ENCODE assay signal across 2 cellular contexts in the genomic region with DNA sequence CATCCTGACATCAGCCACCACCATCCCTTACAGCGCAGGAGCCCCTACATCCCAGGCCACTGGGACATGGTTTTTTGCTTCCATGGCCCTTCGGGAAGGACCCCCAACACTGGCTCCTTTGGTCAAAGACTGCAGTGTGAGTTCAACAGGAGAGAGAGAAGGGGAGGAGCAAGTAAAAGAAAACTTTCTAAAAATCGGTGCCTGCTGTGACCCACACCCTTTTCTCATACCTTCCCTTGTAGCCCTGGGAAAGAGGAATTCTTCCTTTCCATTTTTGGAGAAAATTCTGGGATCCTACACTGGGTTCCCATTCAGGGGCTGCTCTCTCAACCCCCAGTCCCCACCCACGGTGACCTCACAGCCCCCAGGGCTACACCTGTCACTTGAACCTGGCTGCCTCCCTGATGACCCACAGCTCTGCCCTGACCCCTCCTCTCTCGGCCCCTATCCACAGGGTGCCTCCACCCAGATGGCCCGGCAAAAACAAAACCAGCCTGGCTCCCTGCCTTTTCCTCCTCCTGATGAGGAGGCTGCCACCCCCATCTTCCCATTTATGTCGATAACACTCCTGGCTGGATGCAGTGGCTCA.
TF ChIP-seq lines count a peak whose summit lies in the region.

No MANE protein-coding gene starts in this region.

TF ChIP-seq in GM23338, 12 proteins besides CTCF, POLR2A, EP300 and RAD21:
- TF ChIP-seq, protein P1, sequence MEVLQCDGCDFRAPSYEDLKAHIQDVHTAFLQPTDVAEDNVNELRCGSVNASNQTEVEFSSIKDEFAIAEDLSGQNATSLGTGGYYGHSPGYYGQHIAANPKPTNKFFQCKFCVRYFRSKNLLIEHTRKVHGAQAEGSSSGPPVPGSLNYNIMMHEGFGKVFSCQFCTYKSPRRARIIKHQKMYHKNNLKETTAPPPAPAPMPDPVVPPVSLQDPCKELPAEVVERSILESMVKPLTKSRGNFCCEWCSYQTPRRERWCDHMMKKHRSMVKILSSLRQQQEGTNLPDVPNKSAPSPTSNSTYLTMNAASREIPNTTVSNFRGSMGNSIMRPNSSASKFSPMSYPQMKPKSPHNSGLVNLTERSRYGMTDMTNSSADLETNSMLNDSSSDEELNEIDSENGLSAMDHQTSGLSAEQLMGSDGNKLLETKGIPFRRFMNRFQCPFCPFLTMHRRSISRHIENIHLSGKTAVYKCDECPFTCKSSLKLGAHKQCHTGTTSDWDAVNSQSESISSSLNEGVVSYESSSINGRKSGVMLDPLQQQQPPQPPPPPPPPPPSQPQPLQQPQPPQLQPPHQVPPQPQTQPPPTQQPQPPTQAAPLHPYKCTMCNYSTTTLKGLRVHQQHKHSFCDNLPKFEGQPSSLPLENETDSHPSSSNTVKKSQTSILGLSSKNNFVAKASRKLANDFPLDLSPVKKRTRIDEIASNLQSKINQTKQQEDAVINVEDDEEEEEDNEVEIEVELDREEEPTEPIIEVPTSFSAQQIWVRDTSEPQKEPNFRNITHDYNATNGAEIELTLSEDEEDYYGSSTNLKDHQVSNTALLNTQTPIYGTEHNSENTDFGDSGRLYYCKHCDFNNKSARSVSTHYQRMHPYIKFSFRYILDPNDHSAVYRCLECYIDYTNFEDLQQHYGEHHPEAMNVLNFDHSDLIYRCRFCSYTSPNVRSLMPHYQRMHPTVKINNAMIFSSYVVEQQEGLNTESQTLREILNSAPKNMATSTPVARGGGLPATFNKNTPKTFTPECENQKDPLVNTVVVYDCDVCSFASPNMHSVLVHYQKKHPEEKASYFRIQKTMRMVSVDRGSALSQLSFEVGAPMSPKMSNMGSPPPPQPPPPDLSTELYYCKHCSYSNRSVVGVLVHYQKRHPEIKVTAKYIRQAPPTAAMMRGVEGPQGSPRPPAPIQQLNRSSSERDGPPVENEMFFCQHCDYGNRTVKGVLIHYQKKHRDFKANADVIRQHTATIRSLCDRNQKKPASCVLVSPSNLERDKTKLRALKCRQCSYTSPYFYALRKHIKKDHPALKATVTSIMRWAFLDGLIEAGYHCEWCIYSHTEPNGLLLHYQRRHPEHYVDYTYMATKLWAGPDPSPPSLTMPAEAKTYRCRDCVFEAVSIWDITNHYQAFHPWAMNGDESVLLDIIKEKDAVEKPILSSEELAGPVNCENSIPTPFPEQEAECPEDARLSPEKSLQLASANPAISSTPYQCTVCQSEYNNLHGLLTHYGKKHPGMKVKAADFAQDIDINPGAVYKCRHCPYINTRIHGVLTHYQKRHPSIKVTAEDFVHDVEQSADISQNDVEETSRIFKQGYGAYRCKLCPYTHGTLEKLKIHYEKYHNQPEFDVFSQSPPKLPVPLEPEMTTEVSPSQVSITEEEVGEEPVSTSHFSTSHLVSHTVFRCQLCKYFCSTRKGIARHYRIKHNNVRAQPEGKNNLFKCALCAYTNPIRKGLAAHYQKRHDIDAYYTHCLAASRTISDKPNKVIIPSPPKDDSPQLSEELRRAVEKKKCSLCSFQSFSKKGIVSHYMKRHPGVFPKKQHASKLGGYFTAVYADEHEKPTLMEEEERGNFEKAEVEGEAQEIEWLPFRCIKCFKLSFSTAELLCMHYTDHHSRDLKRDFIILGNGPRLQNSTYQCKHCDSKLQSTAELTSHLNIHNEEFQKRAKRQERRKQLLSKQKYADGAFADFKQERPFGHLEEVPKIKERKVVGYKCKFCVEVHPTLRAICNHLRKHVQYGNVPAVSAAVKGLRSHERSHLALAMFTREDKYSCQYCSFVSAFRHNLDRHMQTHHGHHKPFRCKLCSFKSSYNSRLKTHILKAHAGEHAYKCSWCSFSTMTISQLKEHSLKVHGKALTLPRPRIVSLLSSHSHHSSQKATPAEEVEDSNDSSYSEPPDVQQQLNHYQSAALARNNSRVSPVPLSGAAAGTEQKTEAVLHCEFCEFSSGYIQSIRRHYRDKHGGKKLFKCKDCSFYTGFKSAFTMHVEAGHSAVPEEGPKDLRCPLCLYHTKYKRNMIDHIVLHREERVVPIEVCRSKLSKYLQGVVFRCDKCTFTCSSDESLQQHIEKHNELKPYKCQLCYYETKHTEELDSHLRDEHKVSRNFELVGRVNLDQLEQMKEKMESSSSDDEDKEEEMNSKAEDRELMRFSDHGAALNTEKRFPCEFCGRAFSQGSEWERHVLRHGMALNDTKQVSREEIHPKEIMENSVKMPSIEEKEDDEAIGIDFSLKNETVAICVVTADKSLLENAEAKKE (CRISPR knock-in tag; IDR thresholded peaks at IDR 0.05), result no peak
- TF ChIP-seq, protein P2, sequence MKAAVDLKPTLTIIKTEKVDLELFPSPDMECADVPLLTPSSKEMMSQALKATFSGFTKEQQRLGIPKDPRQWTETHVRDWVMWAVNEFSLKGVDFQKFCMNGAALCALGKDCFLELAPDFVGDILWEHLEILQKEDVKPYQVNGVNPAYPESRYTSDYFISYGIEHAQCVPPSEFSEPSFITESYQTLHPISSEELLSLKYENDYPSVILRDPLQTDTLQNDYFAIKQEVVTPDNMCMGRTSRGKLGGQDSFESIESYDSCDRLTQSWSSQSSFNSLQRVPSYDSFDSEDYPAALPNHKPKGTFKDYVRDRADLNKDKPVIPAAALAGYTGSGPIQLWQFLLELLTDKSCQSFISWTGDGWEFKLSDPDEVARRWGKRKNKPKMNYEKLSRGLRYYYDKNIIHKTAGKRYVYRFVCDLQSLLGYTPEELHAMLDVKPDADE (IDR thresholded peaks at IDR 0.05), result no peak
- no peak for TF ChIP-seq JUNB (IDR thresholded peaks at IDR 0.05; ENCODE audit: unreplicated experiment)
- no peak for TF ChIP-seq NANOG (IDR thresholded peaks at IDR 0.05; ENCODE audit: borderline replicate concordance)
- no peak for TF ChIP-seq ZNF331 (CRISPR knock-in tag; IDR thresholded peaks at IDR 0.05; ENCODE audit: low read depth)
- no peak for TF ChIP-seq ZNF114 (CRISPR knock-in tag; IDR thresholded peaks at IDR 0.05)
- no peak for TF ChIP-seq POLR2AphosphoS5 (IDR thresholded peaks at IDR 0.05; ENCODE audit: low read depth)
- TF ChIP-seq STAT1 (IDR thresholded peaks at IDR 0.05; ENCODE audit: unreplicated experiment), result no peak
- no peak for TF ChIP-seq EZH2 (IDR thresholded peaks at IDR 0.05; ENCODE audit: low read depth, unreplicated experiment)
- TF ChIP-seq CREB1 (CRISPR knock-in tag; IDR thresholded peaks at IDR 0.05; ENCODE audit: low read depth), result no peak
- no peak for TF ChIP-seq EZH2phosphoT487 (IDR thresholded peaks at IDR 0.05; ENCODE audit: unreplicated experiment)

TF ChIP-seq in H1, 55 proteins besides CTCF, POLR2A, EP300 and RAD21:
- TF ChIP-seq TCF12 (IDR thresholded peaks at IDR 0.05; ENCODE audit: low read depth, low read length), result 0 out of 2 replicates have a peak, but pooled peaks have one; percentile 26
- no peak for TF ChIP-seq JUN (IDR thresholded peaks at IDR 0.05; ENCODE audit: low read depth, low read length)
